In genomic region chr18:78981652-78981955, GRCh38 we compare ENCODE assay signal across 15 cellular contexts. TPM values are rescaled to one million over a fixed set of nuclear protein-coding genes. Genes with fewer than 3 reads are reported as not detected.
A peak's percentile ranks its signal among the peaks of the same experiment; 100 is the strongest.
DNase-seq lines count a peak whose midpoint lies in the region; ATAC-seq and TF ChIP-seq lines count a peak whose summit lies in the region.
"Had no signal": no experiment of that assay in that cellular context is flagged by ENCODE, and none has a peak within 500 bp of the region (broad histone marks: within the 10 kb centered on the region; RNA-seq: fewer than 3 reads in every experiment).

No MANE protein-coding gene starts in this region.

- peak overlapping the region; percentile 77 for H3K4me3 Mint-ChIP-seq in activated naive CD8-positive, alpha-beta T cell
- H3K4me3 Mint-ChIP-seq in immature natural killer cell (peak overlapping the region in 4 of 5 donors; percentile 3 to 49 (median 21)), type B pancreatic cell (peak overlapping the region; percentile 81)

- TF ChIP-seq CTCF in heart right ventricle (IDR thresholded peaks at IDR 0.05) (no peak), type B pancreatic cell (conservative IDR thresholded peaks at IDR 0.05) (no peak)

- H3K4me1 ChIP-seq in right cardiac atrium (ENCODE audit: control insufficient read depth, insufficient read depth, low read length) (peaks cover 3% of the 10 kb centered on the region), heart right ventricle (peaks cover 0 to 16% (median 10%) of the 10 kb centered on the region in 9 donors)

- no peak overlapping the region for H3K27ac Mint-ChIP-seq in activated naive CD8-positive, alpha-beta T cell
- H3K27ac Mint-ChIP-seq in immature natural killer cell (no peak overlapping the region), type B pancreatic cell (peak overlapping the region; percentile 33)

- peaks cover 24% of the 10 kb centered on the region for H3K4me1 Mint-ChIP-seq in activated naive CD8-positive, alpha-beta T cell (ENCODE audit: low read depth)
- peaks cover 7% of the 10 kb centered on the region in 2 donors for H3K4me1 Mint-ChIP-seq in immature natural killer cell
- H3K4me1 Mint-ChIP-seq in type B pancreatic cell (ENCODE audit: unreplicated experiment): peaks cover 16% of the 10 kb centered on the region

- H3K9me3 Mint-ChIP-seq in activated naive CD8-positive, alpha-beta T cell (ENCODE audit: low read depth): no peaks in the 10 kb centered on the region
- H3K9me3 Mint-ChIP-seq in immature natural killer cell (peaks cover 0 to 3% (median 0%) of the 10 kb centered on the region in 6 donors), type B pancreatic cell (no peaks in the 10 kb centered on the region)

- peaks cover 4% of the 10 kb centered on the region for H3K27me3 ChIP-seq in right cardiac atrium (ENCODE audit: control insufficient read depth, insufficient read depth)
- peaks cover 41 to 96% (median 93%) of the 10 kb centered on the region in 7 donors for H3K27me3 ChIP-seq in heart right ventricle

- H3K36me3 Mint-ChIP-seq in activated naive CD8-positive, alpha-beta T cell: peaks cover 5% of the 10 kb centered on the region
- H3K36me3 Mint-ChIP-seq in immature natural killer cell (no peaks in the 10 kb centered on the region), type B pancreatic cell (no peaks in the 10 kb centered on the region)

- H3K9me3 ChIP-seq in right cardiac atrium (ENCODE audit: control insufficient read depth, low read length): no peaks in the 10 kb centered on the region
- no peaks in the 10 kb centered on the region for H3K9me3 ChIP-seq in heart right ventricle
- H3K9me3 ChIP-seq: sigmoid colon had no signal

- DNase-seq in right cardiac atrium: no peak
- no peak for DNase-seq in heart right ventricle
- DNase-seq in immature natural killer cell: no peak
- no peak for DNase-seq in type B pancreatic cell (ENCODE audit: extremely low spot score, unreplicated experiment)
- no peak for DNase-seq in stimulated activated naive CD4-positive, alpha-beta T cell treated with Interleukin-2 at 50 U/mL for 16 hours (lab: John Stamatoyannopoulos, UW)
- DNase-seq in Kasumi-1 (lab: John Stamatoyannopoulos, UW): no peak
- DNase-seq: AML-193, EL, kidney glomerular epithelial cell, sigmoid colon had no signal

- intact Hi-C loops in right cardiac atrium (cut with DNase I): no loop called here
- intact Hi-C loops in heart right ventricle (cut with DNase I): loop anchor here in 4 of 10 donors (5.0 to 10.0 kb wide), 3 partner anchors 263 to 907 kb away; no protein-coding TSS in a partner anchor

- no peak for ATAC-seq in right cardiac atrium
- ATAC-seq in heart right ventricle: no peak
- ATAC-seq in HG03039 (IDR thresholded peaks at IDR 0.05; ENCODE audit: unreplicated experiment): no peak

- H3K36me3 ChIP-seq in heart right ventricle: no peaks in the 10 kb centered on the region
- H3K36me3 ChIP-seq: sigmoid colon had no signal

- peaks cover 53% of the 10 kb centered on the region for H3K27me3 Mint-ChIP-seq in activated naive CD8-positive, alpha-beta T cell
- H3K27me3 Mint-ChIP-seq in immature natural killer cell (ENCODE audit: low read depth in 3 of 3) (peaks cover 24 to 50% (median 40%) of the 10 kb centered on the region in 3 donors), type B pancreatic cell (peaks cover 77% of the 10 kb centered on the region)

- peak overlapping the region; percentile 7 for H3K4me3 ChIP-seq in right cardiac atrium (ENCODE audit: low read length)
- H3K4me3 ChIP-seq in heart right ventricle: no peak overlapping the region

- H3K27ac ChIP-seq in right cardiac atrium (ENCODE audit: low read length) (no peak overlapping the region), heart right ventricle (no peak overlapping the region)
- H3K27ac ChIP-seq: sigmoid colon had no signal

- WGBS in right cardiac atrium: 24% methylated on average over 5 of the region's 5 CpGs
- 18 to 21% methylated on average over 5 of the region's 5 CpGs for WGBS in heart right ventricle, 2 donors

RNA-seq across cellular contexts. Expression of gene SALL3, which starts 2.0 kb away (rescaled TPM):
- 1 to 10 TPM in 3 of 4 donors, under 1 TPM in 1; 0.68 to 3.1 (median 1.2) TPM for total RNA-seq in right cardiac atrium
- 0.14 TPM for polyA plus RNA-seq in right cardiac atrium
- total RNA-seq in heart right ventricle: 1 to 10 TPM in 1 of 10 donors, under 1 TPM in 8, not detected in 1; 0.10 to 1.2 (median 0.19) TPM
- polyA plus RNA-seq in heart right ventricle: under 1 TPM; 0.06 to 0.15 TPM
- polyA plus RNA-seq in immature natural killer cell: not detected
- 0.21 and 14.6 TPM in 2 replicates for total RNA-seq in type B pancreatic cell (ENCODE audit: low replicate concordance)
- total RNA-seq: fibroblast of lung, HT1080, myocyte, sigmoid colon had no signal
- polyA plus RNA-seq: fibroblast of lung, sigmoid colon had no signal

Comparison
In these comparisons a context has a peak if more than half of its experiments do, and no peak if none do; other contexts are left out.
1. H3K4me3 Mint-ChIP-seq: peak in every context shown above with its lines; median percentile 81 in type B pancreatic cell; 77 in activated naive CD8-positive, alpha-beta T cell; 21 in immature natural killer cell.